ENCODE assay signal across 8 cellular contexts in the genomic region with DNA sequence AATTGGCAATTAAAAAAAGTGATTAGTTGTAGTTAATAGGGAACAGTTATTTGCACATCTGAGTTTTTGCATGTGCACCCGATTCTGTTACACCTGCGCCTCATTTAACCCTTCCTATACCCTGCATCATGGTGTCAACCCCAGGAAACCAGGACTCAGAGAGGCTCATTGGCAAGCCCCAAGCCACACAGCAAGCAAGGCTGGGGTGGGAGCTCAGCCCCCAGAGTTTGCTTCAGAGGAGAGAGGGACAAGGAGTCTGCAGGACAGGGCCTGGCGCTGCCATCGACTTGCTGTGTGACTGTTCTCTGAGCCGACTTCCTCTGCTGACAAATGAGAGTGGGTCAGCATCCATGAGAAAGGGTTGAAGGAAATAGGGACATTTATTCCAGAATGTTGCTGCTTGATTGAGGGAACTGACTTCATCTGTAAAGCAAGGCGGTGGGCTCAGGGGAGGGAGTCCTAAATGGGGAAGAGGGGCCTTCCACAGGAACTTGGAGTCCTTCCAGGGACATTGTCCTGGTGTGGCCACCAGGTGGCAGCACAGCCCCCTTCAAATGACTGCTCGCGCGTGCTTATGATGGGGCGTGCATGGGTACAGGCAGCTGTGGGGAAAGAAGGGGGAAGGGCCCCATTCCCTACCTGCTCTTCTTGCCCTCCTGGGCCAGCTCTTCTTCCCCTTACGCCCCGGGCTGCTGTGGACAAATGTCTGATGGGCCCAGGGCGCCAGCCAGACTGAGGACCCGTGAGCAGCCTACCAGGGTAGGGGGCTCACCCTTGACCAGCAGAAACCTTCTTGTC. TPM values are rescaled to one million over a fixed set of nuclear protein-coding genes. Genes with fewer than 3 reads are reported as not detected.
A peak's percentile ranks its signal among the peaks of the same experiment; 100 is the strongest.
DNase-seq lines count a peak whose midpoint lies in the region; ATAC-seq and TF ChIP-seq lines count a peak whose summit lies in the region.

No MANE protein-coding gene starts in this region.

- 32 to 34% (median 33%) methylated on average over 14 of the region's 14 CpGs for WGBS in psoas muscle, 3 donors

- intact Hi-C loops in Right ventricle myocardium superior (cut with DNase I) (loop anchor here (2.0 to 5.0 kb wide), 2 partner anchors 63 to 288 kb away; no protein-coding TSS in a partner anchor), psoas muscle (cut with DNase I) (loop anchor here (1.0 to 5.0 kb wide), 3 partner anchors 143 to 288 kb away; a partner anchor contains a TSS)

- no peaks in the 10 kb centered on the region for H3K79me2 ChIP-seq in SU-DHL-6 (ENCODE audit: insufficient read depth, low read length)

- DNase-seq in EL (peak; percentile 66), NCI-H1092 (lab: John Stamatoyannopoulos, UW) (peak; percentile 48), Right ventricle myocardium superior (peak; percentile 79), psoas muscle (peak; percentile 62 to 86)
- DNase-seq in activated naive CD4-positive, alpha-beta T cell treated with anti-CD3 and anti-CD28 coated beads, Interleukin-2, amount 50 U/mL, for 16 hours, result peak; percentile 72

- peaks cover 9% of the 10 kb centered on the region for H3K4me1 ChIP-seq in psoas muscle

- TF ChIP-seq CTCF in SU-DHL-6 (IDR thresholded peaks at IDR 0.05; ENCODE audit: insufficient read depth, low read length, poor library complexity, severe bottlenecking) (peak; percentile 79), psoas muscle (IDR thresholded peaks at IDR 0.05) (peak; percentile 89)

- no peak overlapping the region for H3K9ac ChIP-seq in SU-DHL-6 (ENCODE audit: low read length)

- H3K9me2 ChIP-seq in SU-DHL-6 (replicated peaks; ENCODE audit: insufficient read depth, low read length), result no peaks in the 10 kb centered on the region

- H2AFZ ChIP-seq in SU-DHL-6 (ENCODE audit: low read depth, low read length, severe bottlenecking), result no peak overlapping the region

- H3K9me3 ChIP-seq in SU-DHL-6 (ENCODE audit: insufficient read depth, low read length) (no peaks in the 10 kb centered on the region), psoas muscle (no peaks in the 10 kb centered on the region)

- H3K27ac ChIP-seq in SU-DHL-6 (ENCODE audit: low read depth, low read length), result no peak overlapping the region
- no peak overlapping the region for H3K27ac ChIP-seq in psoas muscle

- H3K36me3 ChIP-seq in SU-DHL-6 (ENCODE audit: low read length) (no peaks in the 10 kb centered on the region), psoas muscle (ENCODE audit: insufficient read depth in 1 of 2, low read depth in 1 of 2) (no peaks in the 10 kb centered on the region)

- no peak overlapping the region for H3K4me2 ChIP-seq in SU-DHL-6 (ENCODE audit: low read depth, low read length, poor library complexity, severe bottlenecking)

- H3K27me3 ChIP-seq in SU-DHL-6 (ENCODE audit: low read length), result no peaks in the 10 kb centered on the region
- H3K27me3 ChIP-seq in psoas muscle (ENCODE audit: insufficient read depth in 3 of 3, low read length in 2 of 3), result no peaks in the 10 kb centered on the region

- no peak overlapping the region for H3K4me3 ChIP-seq in SU-DHL-6 (ENCODE audit: insufficient read depth, low read length, poor library complexity, severe bottlenecking)
- H3K4me3 ChIP-seq in psoas muscle, result no peak overlapping the region

- ATAC-seq in Right ventricle myocardium superior (ENCODE audit: poor library complexity), result peak; percentile 77
- peak; percentile 53 to 84 (median 72) for ATAC-seq in psoas muscle
- no peak for ATAC-seq in HG02885 (IDR thresholded peaks at IDR 0.05; ENCODE audit: poor library complexity, unreplicated experiment)
- ATAC-seq in GM21390 (IDR thresholded peaks at IDR 0.05; ENCODE audit: unreplicated experiment), result no peak

- no peaks in the 10 kb centered on the region for H4K20me1 ChIP-seq in SU-DHL-6 (ENCODE audit: low read depth, low read length)

- no peaks in the 10 kb centered on the region for H3F3A ChIP-seq in SU-DHL-6 (ENCODE audit: insufficient read depth)

RNA-seq across cellular contexts. Expression of a gene that starts 51.6 kb away (rescaled TPM):
- total RNA-seq in Right ventricle myocardium superior (8.5 TPM), psoas muscle (10 to 100 TPM in 1 of 4 donors, 1 to 10 TPM in 3; 6.0 to 11.0 (median 7.5) TPM)
- 10 to 100 TPM in 2 of 3 donors, 1 to 10 TPM in 1; 6.2 to 11.5 (median 10.3) TPM for polyA plus RNA-seq in psoas muscle

Comparison
In these comparisons a context has a peak if more than half of its experiments do, and no peak if none do; other contexts are left out.
1. ATAC-seq: peak in Right ventricle myocardium superior (single experiment) and psoas muscle (4 of 4); none in HG02885 (single experiment) and GM21390 (single experiment).
2. Peak in every context shown above with its lines, with median percentiles within 50 percentile points of each other: DNase-seq.